8 cellular contexts compared by ENCODE assay signal in the genomic region with DNA sequence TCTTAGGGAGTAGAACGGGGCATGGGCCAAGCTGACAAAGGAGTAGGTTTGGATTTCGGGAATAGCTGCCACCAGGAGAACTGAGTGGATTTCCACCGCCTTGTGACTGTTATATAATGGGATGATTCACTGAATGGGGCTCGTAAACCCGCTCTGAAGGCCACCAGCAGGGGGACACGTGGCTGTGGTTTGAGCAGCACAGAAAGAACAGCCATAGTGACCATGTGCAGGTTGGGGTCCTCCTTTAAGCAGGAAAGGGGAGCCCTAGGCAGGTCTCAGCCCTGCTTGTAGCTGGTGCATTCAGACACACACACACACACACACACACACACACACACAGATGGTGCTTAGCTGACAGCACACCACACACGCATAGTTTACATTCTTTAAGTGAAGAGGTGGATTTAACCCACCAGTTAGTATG. TPM values are rescaled to one million over a fixed set of nuclear protein-coding genes. Genes with fewer than 3 reads are reported as not detected.
A peak's percentile ranks its signal among the peaks of the same experiment; 100 is the strongest.
DNase-seq lines count a peak whose midpoint lies in the region; ATAC-seq and TF ChIP-seq lines count a peak whose summit lies in the region.

No MANE protein-coding gene starts in this region.

- H3K27ac ChIP-seq in IMR-90 (ENCODE audit: insufficient read depth, low read length): no peak overlapping the region
- no peak overlapping the region for H3K27ac ChIP-seq in mammary epithelial cell (ENCODE audit: insufficient read depth, low read depth, low read length)

- H3K36me3 ChIP-seq in BE2C (no peaks in the 10 kb centered on the region), IMR-90 (ENCODE audit: control insufficient read depth, insufficient read depth, low read length) (no peaks in the 10 kb centered on the region), mammary epithelial cell (ENCODE audit: insufficient read depth, low read length) (no peaks in the 10 kb centered on the region)

- BruUV-seq in IMR-90 (replicated peaks; lab: Mats Ljungman, UMichigan) (no TSS peak), mammary epithelial cell (replicated peaks; lab: Mats Ljungman, UMichigan) (no TSS peak)

- no peaks in the 10 kb centered on the region for H3K27me3 Mint-ChIP-seq in mesothelial cell of epicardium (ENCODE audit: low read depth)
- peaks cover 2% of the 10 kb centered on the region for H3K27me3 Mint-ChIP-seq in activated CD8-positive, alpha-beta T cell treated with anti-CD3 and anti-CD28 coated beads for 36 hours

- ATAC-seq in IMR-90 (ENCODE audit: low read depth): peak; percentile 77
- no peak for ATAC-seq in GM18868 (IDR thresholded peaks at IDR 0.05; ENCODE audit: unreplicated experiment)
- ATAC-seq in activated CD8-positive, alpha-beta T cell treated with anti-CD3 and anti-CD28 coated beads for 36 hours: no peak

- DNase-seq in BE2C: peak; percentile 59
- peak; percentile 91 for DNase-seq in IMR-90
- DNase-seq in mammary epithelial cell: peak; percentile 54
- peak in 1 of 2 experiments; percentile 54 for DNase-seq in mesothelial cell of epicardium (ENCODE audit: low spot score in 2 of 2, unreplicated experiment in 2 of 2)
- DNase-seq in activated CD8-positive, alpha-beta T cell treated with anti-CD3 and anti-CD28 coated beads for 36 hours: no peak
- no peak for DNase-seq in SK-N-DZ (ENCODE audit: low spot score)
- no peak for DNase-seq in mesenteric fat pad (ENCODE audit: low spot score)

- H3K4me3 ChIP-seq in BE2C (ENCODE audit: low read depth, low read length) (no peak overlapping the region), IMR-90 (ENCODE audit: insufficient read depth, low read depth, low read length) (no peak overlapping the region), mammary epithelial cell (replicated peaks in 1 of 3; ENCODE audit: insufficient read depth in 1 of 3, low read depth in 2 of 3, low read length in 3 of 3) (no peak overlapping the region)

- H3K9ac ChIP-seq in IMR-90 (ENCODE audit: low read depth, low read length): no peak overlapping the region
- H3K9ac ChIP-seq in mammary epithelial cell (ENCODE audit: insufficient read depth, low read length): no peak overlapping the region

- TF ChIP-seq CTCF in BE2C (IDR thresholded peaks at IDR 0.05; ENCODE audit: low read depth, low read length): peak; percentile 61
- TF ChIP-seq CTCF in IMR-90 (conservative IDR thresholded peaks at IDR 0.05; ENCODE audit: low read depth, low read length): peak; percentile 50
- TF ChIP-seq CTCF in mammary epithelial cell (conservative IDR thresholded peaks at IDR 0.05 in 1 of 2, IDR thresholded peaks at IDR 0.05 in 1 of 2; ENCODE audit: extremely low read depth in 1 of 2, insufficient read depth in 1 of 2, low read depth in 1 of 2, low read length in 2 of 2): peak; percentile 22 to 40
- no peak for TF ChIP-seq CTCF in mesothelial cell of epicardium (IDR thresholded peaks at IDR 0.05; ENCODE audit: unreplicated experiment)
- TF ChIP-seq CTCF in activated CD8-positive, alpha-beta T cell treated with anti-CD3 and anti-CD28 coated beads for 36 hours (IDR thresholded peaks at IDR 0.05): no peak

- in situ Hi-C loops in IMR-90 (cut with MboI; ENCODE audit: low sequenced_read_pairs): no loop called here
- in situ Hi-C loops in mammary epithelial cell (cut with MboI; ENCODE audit: low sequenced_read_pairs in 2 of 2): no loop called here

- H3K23ac ChIP-seq in IMR-90 (ENCODE audit: low read depth, low read length): no peak overlapping the region

- no peaks in the 10 kb centered on the region for H3K27me3 ChIP-seq in BE2C
- H3K27me3 ChIP-seq in IMR-90 (ENCODE audit: control insufficient read depth, insufficient read depth, low read length): peaks cover 2% of the 10 kb centered on the region; the same call in 1 of the 2 replicates
- no peaks in the 10 kb centered on the region for H3K27me3 ChIP-seq in mammary epithelial cell (ENCODE audit: insufficient read depth, low read length)

- H3K4ac ChIP-seq in IMR-90 (ENCODE audit: low read depth, low read length): peak overlapping the region; percentile 73

- no peak overlapping the region for H2BK15ac ChIP-seq in IMR-90 (ENCODE audit: low read depth, low read length)

- H4K5ac ChIP-seq in IMR-90 (ENCODE audit: low read depth, low read length): no peak overlapping the region

- intact Hi-C loops in IMR-90 (cut with micrococcal nuclease): no loop called here
- intact Hi-C loops in mammary epithelial cell (cut with micrococcal nuclease): no loop called here
- intact Hi-C loops in activated CD8-positive, alpha-beta T cell treated with anti-CD3 and anti-CD28 coated beads for 36 hours (cut with micrococcal nuclease): no loop called here

- no peaks in the 10 kb centered on the region for H3K79me2 ChIP-seq in mammary epithelial cell (ENCODE audit: insufficient read depth, low read length)

- 17% methylated on average over 1 of the region's 7 CpGs; no CpG with 5 or more reads in 1 of the 2 experiments for WGBS in IMR-90 (ENCODE audit: extremely low coverage in 2 of 2, insufficient read length in 1 of 2), 2 experiments
- WGBS in mammary epithelial cell (ENCODE audit: low coverage, missing lambda C conversion rate): 34% methylated on average over 5 of the region's 7 CpGs

- CTCF ChIA-PET in IMR-90 (lab: Yijun Ruan, JAX): interaction anchor here (1.3 to 3.2 kb wide), 2 partner anchors 15 to 45 kb away, joined by 5 to 14 read pairs; no protein-coding TSS in a partner anchor
- CTCF ChIA-PET in mammary epithelial cell (lab: Charles Lee; ENCODE audit: low non-redundant PET): no interaction called here
- CTCF ChIA-PET in activated CD8-positive, alpha-beta T cell treated with anti-CD3 and anti-CD28 coated beads for 36 hours (lab: Charles Lee): interaction anchor here (1.2 to 5.2 kb wide), 4 partner anchors 10 to 48 kb away, joined by 3 to 44 read pairs (median 6); no protein-coding TSS in a partner anchor

- H4K91ac ChIP-seq in IMR-90 (ENCODE audit: insufficient read depth, low read depth, low read length): peak overlapping the region; percentile 18; the same call in 1 of the 2 replicates

- peak overlapping the region; percentile 86 for H2AK9ac ChIP-seq in IMR-90 (replicated peaks; ENCODE audit: low read depth, low read length, poor library complexity)

- H2AFZ ChIP-seq in IMR-90 (replicated peaks; ENCODE audit: low read length, poor library complexity) (peak overlapping the region; percentile 11), mammary epithelial cell (ENCODE audit: low read depth, low read length) (no peak overlapping the region)

- peak overlapping the region; percentile 75 for H2BK120ac ChIP-seq in IMR-90 (ENCODE audit: low read depth, low read length)

- no peaks in the 10 kb centered on the region for H3K9me3 ChIP-seq in BE2C
- H3K9me3 ChIP-seq in IMR-90 (ENCODE audit: control insufficient read depth, insufficient read depth, low read length): no peaks in the 10 kb centered on the region
- H3K9me3 ChIP-seq in mammary epithelial cell (replicated peaks; ENCODE audit: insufficient read depth, low read length): no peaks in the 10 kb centered on the region

- no peak overlapping the region for H3K14ac ChIP-seq in IMR-90 (replicated peaks; ENCODE audit: low read depth, low read length)

- H3K79me1 ChIP-seq in IMR-90 (ENCODE audit: low read depth in 1 of 2, low read length in 2 of 2): no peaks in the 10 kb centered on the region

- H3K27ac Mint-ChIP-seq in mesothelial cell of epicardium: peak overlapping the region; percentile 73
- H3K27ac Mint-ChIP-seq in activated CD8-positive, alpha-beta T cell treated with anti-CD3 and anti-CD28 coated beads for 36 hours: no peak overlapping the region

- peaks cover 24% of the 10 kb centered on the region for H3K4me1 Mint-ChIP-seq in mesothelial cell of epicardium
- peaks cover 15% of the 10 kb centered on the region for H3K4me1 Mint-ChIP-seq in activated CD8-positive, alpha-beta T cell treated with anti-CD3 and anti-CD28 coated beads for 36 hours (ENCODE audit: low read depth)

- H2BK20ac ChIP-seq in IMR-90 (ENCODE audit: low read depth, low read length): peak overlapping the region; percentile 72

- no peak for TF ChIP-seq POLR2A in IMR-90 (IDR thresholded peaks at IDR 0.05; ENCODE audit: low read depth, low read length)

- POLR2A ChIA-PET in IMR-90 (lab: Charles Lee; ENCODE audit: unreplicated experiment): interaction anchor here (0.6 kb wide), 1 partner anchor 12 kb away, joined by 8 read pairs; a partner anchor contains a TSS
- POLR2A ChIA-PET in activated CD8-positive, alpha-beta T cell treated with anti-CD3 and anti-CD28 coated beads for 36 hours (lab: Charles Lee): interaction anchor here (1.5 to 2.0 kb wide), 2 partner anchors 11 to 14 kb away, joined by 3 to 6 read pairs; no protein-coding TSS in a partner anchor

- H3K9me1 ChIP-seq in IMR-90 (ENCODE audit: insufficient read depth, low read length): peaks cover 31% of the 10 kb centered on the region

- peak overlapping the region; percentile 71 for H2AK5ac ChIP-seq in IMR-90 (ENCODE audit: low read depth, low read length)

- H2BK5ac ChIP-seq in IMR-90 (ENCODE audit: low read depth, low read length, poor library complexity, severe bottlenecking): peak overlapping the region; percentile 72

- H3K4me2 ChIP-seq in IMR-90 (ENCODE audit: low read depth, low read length) (no peak overlapping the region), mammary epithelial cell (ENCODE audit: insufficient read depth, low read depth, low read length) (no peak overlapping the region)

- no peaks in the 10 kb centered on the region for H4K20me1 ChIP-seq in IMR-90 (ENCODE audit: insufficient read depth, low read length)
- no peaks in the 10 kb centered on the region for H4K20me1 ChIP-seq in mammary epithelial cell (ENCODE audit: insufficient read depth, low read length)

- no peak for TF ChIP-seq RAD21 in IMR-90 (IDR thresholded peaks at IDR 0.05; ENCODE audit: low read length)

- no peak overlapping the region for H3K56ac ChIP-seq in IMR-90 (ENCODE audit: extremely low read depth, insufficient read depth, low read length)

- dilution Hi-C loops in IMR-90 (cut with HindIII; ENCODE audit: low sequenced_read_pairs, unreplicated experiment): no loop called here
- dilution Hi-C loops in mammary epithelial cell (cut with HindIII; ENCODE audit: low sequenced_read_pairs): no loop called here

- no peak overlapping the region for H3K4me3 Mint-ChIP-seq in mesothelial cell of epicardium
- H3K4me3 Mint-ChIP-seq in activated CD8-positive, alpha-beta T cell treated with anti-CD3 and anti-CD28 coated beads for 36 hours: no peak overlapping the region

- no peaks in the 10 kb centered on the region for H3K36me3 Mint-ChIP-seq in mesothelial cell of epicardium
- no peaks in the 10 kb centered on the region for H3K36me3 Mint-ChIP-seq in activated CD8-positive, alpha-beta T cell treated with anti-CD3 and anti-CD28 coated beads for 36 hours (ENCODE audit: low read depth)

- H3K4me1 ChIP-seq in BE2C (no peaks in the 10 kb centered on the region), IMR-90 (ENCODE audit: control insufficient read depth, insufficient read depth, low read length) (peaks cover 33% of the 10 kb centered on the region), mammary epithelial cell (ENCODE audit: insufficient read depth, low read length) (peaks cover 21% of the 10 kb centered on the region)

- no peak overlapping the region for H3K18ac ChIP-seq in IMR-90 (ENCODE audit: low read depth, low read length)

- H3K9me3 Mint-ChIP-seq in mesothelial cell of epicardium: no peaks in the 10 kb centered on the region
- no peaks in the 10 kb centered on the region for H3K9me3 Mint-ChIP-seq in activated CD8-positive, alpha-beta T cell treated with anti-CD3 and anti-CD28 coated beads for 36 hours

- H4K8ac ChIP-seq in IMR-90 (ENCODE audit: low read depth in 2 of 2, low read length in 2 of 2): 0 out of 4 replicates have a peak overlapping the region, but pooled peaks of 1 of the 2 experiments have one; percentile 6

RNA-seq across cellular contexts. Expression of a gene that starts 8.6 kb away (rescaled TPM):
- polyA plus RNA-seq in BE2C (2012; ENCODE audit: insufficient read depth, insufficient read length, low read depth): not detected
- total RNA-seq in IMR-90 (2012; rRNA removed) (0.54 and 0.83 TPM in 2 replicates), mammary epithelial cell (under 1 TPM; 0.17 to 0.19 TPM), mesothelial cell of epicardium (1.2 to 1.9 TPM (median 1.5 TPM) in 3 replicates), mesenteric fat pad (1.2 TPM)
- polyA plus RNA-seq in IMR-90 (2012; rRNA removed) (0.77 and 0.98 TPM in 2 replicates), mammary epithelial cell (0.92 TPM)
- 0.42 and 0.78 TPM in 2 replicates for polyA plus RNA-seq in IMR-90 (2012; cell fraction: cytosol; rRNA removed)
- polyA plus RNA-seq in IMR-90 (2012; cell fraction: nucleus; rRNA removed; ENCODE audit: low replicate concordance): 1.3 and 3.4 TPM in 2 replicates
- not detected for polyA minus RNA-seq in mammary epithelial cell
- 10 to 100 TPM; 11.7 to 12.7 TPM for total RNA-seq in activated CD8-positive, alpha-beta T cell treated with anti-CD3 and anti-CD28 coated beads for 36 hours
- 0.60 TPM in 1 of 2 replicates, not detected in the other for polyA plus RNA-seq in SK-N-DZ (2014; cell fraction: cytosol; rRNA removed)
- not detected in 2 replicates for polyA plus RNA-seq in SK-N-DZ (2014; cell fraction: nucleus; rRNA removed)

RNA-seq across cellular contexts. Expression of a gene that starts 12.1 kb away (rescaled TPM):
- not detected for polyA plus RNA-seq in BE2C (2012; ENCODE audit: insufficient read depth, insufficient read length, low read depth)
- total RNA-seq in IMR-90 (2012; rRNA removed) (not detected in 2 replicates), mammary epithelial cell (not detected), mesothelial cell of epicardium (not detected in 3 replicates), mesenteric fat pad (not detected)
- polyA plus RNA-seq in IMR-90 (2012; rRNA removed) (not detected in 2 replicates), mammary epithelial cell (not detected)
- polyA plus RNA-seq in IMR-90 (2012; cell fraction: cytosol; rRNA removed): not detected in 2 replicates
- polyA plus RNA-seq in IMR-90 (2012; cell fraction: nucleus; rRNA removed; ENCODE audit: low replicate concordance): not detected in 2 replicates
- not detected for polyA minus RNA-seq in mammary epithelial cell
- not detected for total RNA-seq in activated CD8-positive, alpha-beta T cell treated with anti-CD3 and anti-CD28 coated beads for 36 hours
- polyA plus RNA-seq in SK-N-DZ (2014; cell fraction: cytosol; rRNA removed): not detected in 2 replicates
- polyA plus RNA-seq in SK-N-DZ (2014; cell fraction: nucleus; rRNA removed): not detected in 2 replicates

RNA-seq across cellular contexts. Expression of a gene that starts 41.1 kb away (rescaled TPM):
- polyA plus RNA-seq in BE2C (2012; ENCODE audit: insufficient read depth, insufficient read length, low read depth): 1.3 TPM
- 2.2 and 2.5 TPM in 2 replicates for total RNA-seq in IMR-90 (2012; rRNA removed)
- polyA plus RNA-seq in IMR-90 (2012; rRNA removed): 1.0 and 1.1 TPM in 2 replicates
- polyA plus RNA-seq in IMR-90 (2012; cell fraction: cytosol; rRNA removed): 0.50 and 0.87 TPM in 2 replicates
- 0.95 and 1.3 TPM in 2 replicates for polyA plus RNA-seq in IMR-90 (2012; cell fraction: nucleus; rRNA removed; ENCODE audit: low replicate concordance)
- 1 to 10 TPM; 3.7 to 4.8 TPM for total RNA-seq in mammary epithelial cell
- 4.6 TPM for polyA plus RNA-seq in mammary epithelial cell
- 12.4 TPM for polyA minus RNA-seq in mammary epithelial cell
- 6.0 to 6.6 TPM (median 6.6 TPM) in 3 replicates for total RNA-seq in mesothelial cell of epicardium
- under 1 TPM; 0.25 to 0.29 TPM for total RNA-seq in activated CD8-positive, alpha-beta T cell treated with anti-CD3 and anti-CD28 coated beads for 36 hours
- 0.24 and 0.61 TPM in 2 replicates for polyA plus RNA-seq in SK-N-DZ (2014; cell fraction: cytosol; rRNA removed)
- polyA plus RNA-seq in SK-N-DZ (2014; cell fraction: nucleus; rRNA removed): 0.31 and 0.36 TPM in 2 replicates
- total RNA-seq in mesenteric fat pad: 1.2 TPM

RNA-seq across cellular contexts. Expression of a gene that starts 57.9 kb away (rescaled TPM):
- not detected for polyA plus RNA-seq in BE2C (2012; ENCODE audit: insufficient read depth, insufficient read length, low read depth)
- total RNA-seq in IMR-90 (2012; rRNA removed): not detected in 2 replicates
- polyA plus RNA-seq in IMR-90 (2012; rRNA removed): not detected in 2 replicates
- not detected in 2 replicates for polyA plus RNA-seq in IMR-90 (2012; cell fraction: cytosol; rRNA removed)
- polyA plus RNA-seq in IMR-90 (2012; cell fraction: nucleus; rRNA removed; ENCODE audit: low replicate concordance): not detected in 2 replicates
- total RNA-seq in mammary epithelial cell: under 1 TPM in 1 of 2 donors, not detected in 1; 0.17 TPM
- 0.18 TPM for polyA plus RNA-seq in mammary epithelial cell
- not detected for polyA minus RNA-seq in mammary epithelial cell
- not detected in 3 replicates for total RNA-seq in mesothelial cell of epicardium
- not detected for total RNA-seq in activated CD8-positive, alpha-beta T cell treated with anti-CD3 and anti-CD28 coated beads for 36 hours
- 0.36 TPM in 1 of 2 replicates, not detected in the other for polyA plus RNA-seq in SK-N-DZ (2014; cell fraction: cytosol; rRNA removed)
- not detected in 2 replicates for polyA plus RNA-seq in SK-N-DZ (2014; cell fraction: nucleus; rRNA removed)
- not detected for total RNA-seq in mesenteric fat pad

Comparison
In these comparisons a context has a peak if more than half of its experiments do, and no peak if none do; other contexts are left out.
1. DNase-seq: peak in BE2C (single experiment), IMR-90 (single experiment) and mammary epithelial cell (single experiment); none in activated CD8-positive, alpha-beta T cell treated with anti-CD3 and anti-CD28 coated beads for 36 hours (single experiment), SK-N-DZ (single experiment) and mesenteric fat pad (single experiment).
2. CTCF ChIP-seq: peak in BE2C (single experiment), IMR-90 (single experiment) and mammary epithelial cell (2 of 2); none in mesothelial cell of epicardium (single experiment) and activated CD8-positive, alpha-beta T cell treated with anti-CD3 and anti-CD28 coated beads for 36 hours (single experiment).